Comparison of ENCODE assay signal across 1 cellular context in the genomic region with DNA sequence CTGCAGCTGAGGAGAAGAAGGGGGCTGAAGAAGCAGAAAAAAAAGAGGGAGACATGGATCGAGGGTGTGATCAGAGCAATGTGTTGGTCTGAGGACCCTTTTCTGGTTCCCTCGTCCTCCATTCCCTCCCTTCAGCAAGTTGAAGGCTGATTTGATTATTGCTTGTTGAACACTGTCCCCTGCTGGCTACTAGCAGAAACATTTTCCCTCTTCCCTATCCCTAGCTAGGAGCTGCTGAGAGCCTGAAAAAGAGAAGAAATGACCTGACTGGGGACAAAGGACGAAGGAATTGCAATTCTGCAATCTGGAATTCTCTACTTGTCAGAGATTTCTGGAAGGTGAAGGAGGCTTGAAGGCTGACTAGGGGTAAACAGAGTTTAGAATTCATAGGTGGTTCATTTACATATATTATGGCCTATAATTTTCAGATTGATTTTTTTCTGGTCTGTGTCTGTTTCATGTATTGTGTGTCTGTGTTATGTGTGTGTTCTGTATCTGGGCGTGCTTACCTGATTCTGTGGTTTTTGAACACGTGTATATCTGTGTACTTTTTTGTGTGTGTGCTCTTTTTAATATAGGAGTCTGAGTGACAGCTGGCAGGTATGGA.
A peak's percentile ranks its signal among the peaks of the same experiment; 100 is the strongest.
TF ChIP-seq lines count a peak whose summit lies in the region.

No MANE protein-coding gene starts in this region.

TF ChIP-seq in K562, 482 proteins besides CTCF, POLR2A, EP300 and RAD21 (continued from another document):
- TF ChIP-seq, protein P1, sequence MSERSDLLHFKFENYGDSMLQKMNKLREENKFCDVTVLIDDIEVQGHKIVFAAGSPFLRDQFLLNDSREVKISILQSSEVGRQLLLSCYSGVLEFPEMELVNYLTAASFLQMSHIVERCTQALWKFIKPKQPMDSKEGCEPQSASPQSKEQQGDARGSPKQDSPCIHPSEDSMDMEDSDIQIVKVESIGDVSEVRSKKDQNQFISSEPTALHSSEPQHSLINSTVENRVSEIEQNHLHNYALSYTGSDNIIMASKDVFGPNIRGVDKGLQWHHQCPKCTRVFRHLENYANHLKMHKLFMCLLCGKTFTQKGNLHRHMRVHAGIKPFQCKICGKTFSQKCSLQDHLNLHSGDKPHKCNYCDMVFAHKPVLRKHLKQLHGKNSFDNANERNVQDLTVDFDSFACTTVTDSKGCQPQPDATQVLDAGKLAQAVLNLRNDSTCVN (CRISPR knock-in tag; IDR thresholded peaks at IDR 0.05) = no peak
- TF ChIP-seq HNRNPK (IDR thresholded peaks at IDR 0.05; ENCODE audit: low read depth, low read length, poor library complexity, severe bottlenecking) (no peak), CHD1 (IDR thresholded peaks at IDR 0.05; ENCODE audit: low read length) (no peak), BRD9 (IDR thresholded peaks at IDR 0.05; ENCODE audit: low read depth, partially characterized antibody) (peak; percentile 20), SPI1 (IDR thresholded peaks at IDR 0.05; ENCODE audit: borderline replicate concordance, low read depth, low read length) (0 out of 2 replicates have a peak, but pooled peaks have one; percentile 34), L3MBTL2 (IDR thresholded peaks at IDR 0.05) (0 out of 2 replicates have a peak, but pooled peaks have one; percentile 6), CBX3 (IDR thresholded peaks at IDR 0.05; ENCODE audit: borderline replicate concordance in 1 of 2, low read length in 2 of 2) (0 out of 3 replicates have a peak, but pooled peaks of 1 of the 2 experiments have one; percentile 11), TBP (optimal IDR thresholded peaks at IDR 0.05; ENCODE audit: low read depth, low read length) (peak; percentile 11), SETDB1 (IDR thresholded peaks at IDR 0.05; ENCODE audit: low read length) (no peak), CC2D1A (IDR thresholded peaks at IDR 0.05) (peak; percentile 72; the same call in 1 of the 2 replicates), TARDBP (IDR thresholded peaks at IDR 0.05) (no peak), KAT7 (CRISPR knock-in tag; IDR thresholded peaks at IDR 0.05; ENCODE audit: borderline replicate concordance) (0 out of 2 replicates have a peak, but pooled peaks have one; percentile 70), RBM25 (IDR thresholded peaks at IDR 0.05; ENCODE audit: low read depth, low read length, severe bottlenecking) (no peak), HMG20B (CRISPR knock-in tag; IDR thresholded peaks at IDR 0.05) (no peak), POLR2B (IDR thresholded peaks at IDR 0.05; ENCODE audit: low read depth, partially characterized antibody) (no peak), ZSCAN29 (IDR thresholded peaks at IDR 0.05) (no peak), ARID2 (IDR thresholded peaks at IDR 0.05) (peak; percentile 92), SP2 (IDR thresholded peaks at IDR 0.05; ENCODE audit: extremely low read depth, low read depth, low read length, poor library complexity, severe bottlenecking) (no peak)
- TF ChIP-seq, protein P2, sequence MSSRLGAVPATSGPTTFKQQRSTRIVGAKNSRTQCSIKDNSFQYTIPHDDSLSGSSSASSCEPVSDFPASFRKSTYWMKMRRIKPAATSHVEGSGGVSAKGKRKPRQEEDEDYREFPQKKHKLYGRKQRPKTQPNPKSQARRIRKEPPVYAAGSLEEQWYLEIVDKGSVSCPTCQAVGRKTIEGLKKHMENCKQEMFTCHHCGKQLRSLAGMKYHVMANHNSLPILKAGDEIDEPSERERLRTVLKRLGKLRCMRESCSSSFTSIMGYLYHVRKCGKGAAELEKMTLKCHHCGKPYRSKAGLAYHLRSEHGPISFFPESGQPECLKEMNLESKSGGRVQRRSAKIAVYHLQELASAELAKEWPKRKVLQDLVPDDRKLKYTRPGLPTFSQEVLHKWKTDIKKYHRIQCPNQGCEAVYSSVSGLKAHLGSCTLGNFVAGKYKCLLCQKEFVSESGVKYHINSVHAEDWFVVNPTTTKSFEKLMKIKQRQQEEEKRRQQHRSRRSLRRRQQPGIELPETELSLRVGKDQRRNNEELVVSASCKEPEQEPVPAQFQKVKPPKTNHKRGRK (tag; IDR thresholded peaks at IDR 0.05) = no peak
- TF ChIP-seq, protein P3, sequence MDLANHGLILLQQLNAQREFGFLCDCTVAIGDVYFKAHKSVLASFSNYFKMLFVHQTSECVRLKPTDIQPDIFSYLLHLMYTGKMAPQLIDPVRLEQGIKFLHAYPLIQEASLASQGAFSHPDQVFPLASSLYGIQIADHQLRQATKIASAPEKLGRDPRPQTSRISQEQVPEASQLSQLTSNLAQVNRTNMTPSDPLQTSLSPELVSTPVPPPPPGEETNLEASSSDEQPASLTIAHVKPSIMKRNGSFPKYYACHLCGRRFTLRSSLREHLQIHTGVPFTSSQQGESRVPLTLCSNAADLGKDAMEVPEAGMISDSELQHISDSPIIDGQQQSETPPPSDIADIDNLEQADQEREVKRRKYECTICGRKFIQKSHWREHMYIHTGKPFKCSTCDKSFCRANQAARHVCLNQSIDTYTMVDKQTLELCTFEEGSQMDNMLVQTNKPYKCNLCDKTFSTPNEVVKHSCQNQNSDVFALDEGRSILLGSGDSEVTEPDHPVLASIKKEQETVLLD (IDR thresholded peaks at IDR 0.05) = no peak
- TF ChIP-seq, protein P4, sequence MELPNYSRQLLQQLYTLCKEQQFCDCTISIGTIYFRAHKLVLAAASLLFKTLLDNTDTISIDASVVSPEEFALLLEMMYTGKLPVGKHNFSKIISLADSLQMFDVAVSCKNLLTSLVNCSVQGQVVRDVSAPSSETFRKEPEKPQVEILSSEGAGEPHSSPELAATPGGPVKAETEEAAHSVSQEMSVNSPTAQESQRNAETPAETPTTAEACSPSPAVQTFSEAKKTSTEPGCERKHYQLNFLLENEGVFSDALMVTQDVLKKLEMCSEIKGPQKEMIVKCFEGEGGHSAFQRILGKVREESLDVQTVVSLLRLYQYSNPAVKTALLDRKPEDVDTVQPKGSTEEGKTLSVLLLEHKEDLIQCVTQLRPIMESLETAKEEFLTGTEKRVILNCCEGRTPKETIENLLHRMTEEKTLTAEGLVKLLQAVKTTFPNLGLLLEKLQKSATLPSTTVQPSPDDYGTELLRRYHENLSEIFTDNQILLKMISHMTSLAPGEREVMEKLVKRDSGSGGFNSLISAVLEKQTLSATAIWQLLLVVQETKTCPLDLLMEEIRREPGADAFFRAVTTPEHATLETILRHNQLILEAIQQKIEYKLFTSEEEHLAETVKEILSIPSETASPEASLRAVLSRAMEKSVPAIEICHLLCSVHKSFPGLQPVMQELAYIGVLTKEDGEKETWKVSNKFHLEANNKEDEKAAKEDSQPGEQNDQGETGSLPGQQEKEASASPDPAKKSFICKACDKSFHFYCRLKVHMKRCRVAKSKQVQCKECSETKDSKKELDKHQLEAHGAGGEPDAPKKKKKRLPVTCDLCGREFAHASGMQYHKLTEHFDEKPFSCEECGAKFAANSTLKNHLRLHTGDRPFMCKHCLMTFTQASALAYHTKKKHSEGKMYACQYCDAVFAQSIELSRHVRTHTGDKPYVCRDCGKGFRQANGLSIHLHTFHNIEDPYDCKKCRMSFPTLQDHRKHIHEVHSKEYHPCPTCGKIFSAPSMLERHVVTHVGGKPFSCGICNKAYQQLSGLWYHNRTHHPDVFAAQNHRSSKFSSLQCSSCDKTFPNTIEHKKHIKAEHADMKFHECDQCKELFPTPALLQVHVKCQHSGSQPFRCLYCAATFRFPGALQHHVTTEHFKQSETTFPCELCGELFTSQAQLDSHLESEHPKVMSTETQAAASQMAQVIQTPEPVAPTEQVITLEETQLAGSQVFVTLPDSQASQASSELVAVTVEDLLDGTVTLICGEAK (IDR thresholded peaks at IDR 0.05) = no peak
- TF ChIP-seq, protein P4 (CRISPR knock-in tag; IDR thresholded peaks at IDR 0.05) = no peak
- TF ChIP-seq, protein P5, sequence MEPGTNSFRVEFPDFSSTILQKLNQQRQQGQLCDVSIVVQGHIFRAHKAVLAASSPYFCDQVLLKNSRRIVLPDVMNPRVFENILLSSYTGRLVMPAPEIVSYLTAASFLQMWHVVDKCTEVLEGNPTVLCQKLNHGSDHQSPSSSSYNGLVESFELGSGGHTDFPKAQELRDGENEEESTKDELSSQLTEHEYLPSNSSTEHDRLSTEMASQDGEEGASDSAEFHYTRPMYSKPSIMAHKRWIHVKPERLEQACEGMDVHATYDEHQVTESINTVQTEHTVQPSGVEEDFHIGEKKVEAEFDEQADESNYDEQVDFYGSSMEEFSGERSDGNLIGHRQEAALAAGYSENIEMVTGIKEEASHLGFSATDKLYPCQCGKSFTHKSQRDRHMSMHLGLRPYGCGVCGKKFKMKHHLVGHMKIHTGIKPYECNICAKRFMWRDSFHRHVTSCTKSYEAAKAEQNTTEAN (CRISPR knock-in tag; IDR thresholded peaks at IDR 0.05) = no peak
- TF ChIP-seq, protein P6, sequence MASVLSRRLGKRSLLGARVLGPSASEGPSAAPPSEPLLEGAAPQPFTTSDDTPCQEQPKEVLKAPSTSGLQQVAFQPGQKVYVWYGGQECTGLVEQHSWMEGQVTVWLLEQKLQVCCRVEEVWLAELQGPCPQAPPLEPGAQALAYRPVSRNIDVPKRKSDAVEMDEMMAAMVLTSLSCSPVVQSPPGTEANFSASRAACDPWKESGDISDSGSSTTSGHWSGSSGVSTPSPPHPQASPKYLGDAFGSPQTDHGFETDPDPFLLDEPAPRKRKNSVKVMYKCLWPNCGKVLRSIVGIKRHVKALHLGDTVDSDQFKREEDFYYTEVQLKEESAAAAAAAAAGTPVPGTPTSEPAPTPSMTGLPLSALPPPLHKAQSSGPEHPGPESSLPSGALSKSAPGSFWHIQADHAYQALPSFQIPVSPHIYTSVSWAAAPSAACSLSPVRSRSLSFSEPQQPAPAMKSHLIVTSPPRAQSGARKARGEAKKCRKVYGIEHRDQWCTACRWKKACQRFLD (CRISPR knock-in tag; IDR thresholded peaks at IDR 0.05) = no peak
- TF ChIP-seq, protein P7, sequence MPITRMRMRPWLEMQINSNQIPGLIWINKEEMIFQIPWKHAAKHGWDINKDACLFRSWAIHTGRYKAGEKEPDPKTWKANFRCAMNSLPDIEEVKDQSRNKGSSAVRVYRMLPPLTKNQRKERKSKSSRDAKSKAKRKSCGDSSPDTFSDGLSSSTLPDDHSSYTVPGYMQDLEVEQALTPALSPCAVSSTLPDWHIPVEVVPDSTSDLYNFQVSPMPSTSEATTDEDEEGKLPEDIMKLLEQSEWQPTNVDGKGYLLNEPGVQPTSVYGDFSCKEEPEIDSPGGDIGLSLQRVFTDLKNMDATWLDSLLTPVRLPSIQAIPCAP (CRISPR knock-in tag; IDR thresholded peaks at IDR 0.05; ENCODE audit: borderline replicate concordance) = no peak
